Comparison of ENCODE assay signal across 23 cellular contexts in the genomic region with DNA sequence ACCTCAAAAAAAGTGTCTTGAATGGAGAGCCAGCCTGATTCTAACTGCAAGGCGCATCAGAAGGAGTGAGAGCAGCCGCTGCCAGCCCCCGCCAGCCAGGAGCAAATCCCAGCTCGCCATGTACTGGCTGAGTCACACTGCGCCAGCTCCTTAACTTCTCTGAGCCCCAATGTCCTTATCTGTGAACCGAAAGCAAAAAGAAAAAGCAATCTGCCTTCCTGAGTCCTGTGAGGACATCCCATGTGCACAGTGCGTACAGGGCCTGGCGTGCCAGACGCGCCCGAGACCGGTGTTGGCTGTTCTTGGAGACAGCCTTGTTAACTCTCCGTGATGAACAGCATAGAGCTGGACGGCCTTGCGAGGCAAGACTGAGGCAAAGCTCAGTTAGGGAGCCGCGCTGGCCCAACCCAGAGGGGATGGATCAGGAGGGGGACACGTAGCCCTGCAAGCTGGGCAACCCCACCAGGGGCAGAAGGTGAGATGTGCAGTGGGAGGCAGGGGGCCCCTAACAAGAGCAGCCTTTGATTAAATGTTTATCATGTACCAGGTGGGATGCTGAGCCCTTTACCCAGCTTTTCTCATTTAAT.
"Had no signal": no experiment of that assay in that cellular context is flagged by ENCODE, and none has a peak within 500 bp of the region (broad histone marks: within the 10 kb centered on the region; RNA-seq: fewer than 3 reads in every experiment).

No MANE protein-coding gene starts in this region.

- FAIRE-seq: TTC549 had no signal

- H3K9me3 ChIP-seq: breast epithelium had no signal

- H3K36me3 ChIP-seq: breast epithelium had no signal

- H3K27me3 Mint-ChIP-seq: activated CD4-positive, alpha-beta memory T cell treated with anti-CD3 and anti-CD28 coated beads for 36 hours; activated CD4-positive, alpha-beta T cell treated with anti-CD3 and anti-CD28 coated beads, Interleukin-2, amount 10 ng/mL, durations not matched to agents 7 days and 5 days; activated naive CD4-positive, alpha-beta T cell treated with anti-CD3 and anti-CD28 coated beads, Interleukin-2, amount 50 U/mL, for 24 hours; central memory CD8-positive, alpha-beta T cell had no signal

- H3K4me3 ChIP-seq: breast epithelium had no signal

- H3K4me1 ChIP-seq: breast epithelium had no signal

- ATAC-seq: activated T-cell treated with anti-CD3 and anti-CD28 coated beads, Interleukin-2, amount 50 U/mL, for 72 hours; Panc1 had no signal

- H3K4me3 Mint-ChIP-seq: activated CD4-positive, alpha-beta memory T cell treated with anti-CD3 and anti-CD28 coated beads for 36 hours; activated CD4-positive, alpha-beta T cell treated with anti-CD3 and anti-CD28 coated beads, Interleukin-2, amount 10 ng/mL, durations not matched to agents 7 days and 5 days; activated naive CD4-positive, alpha-beta T cell treated with anti-CD3 and anti-CD28 coated beads, Interleukin-2, amount 50 U/mL, for 24 hours; activated T-cell treated with anti-CD3 and anti-CD28 coated beads, Interleukin-2, amount 50 U/mL, for 72 hours; central memory CD8-positive, alpha-beta T cell had no signal

- H3K27ac ChIP-seq: breast epithelium had no signal

- H3K36me3 Mint-ChIP-seq: activated CD4-positive, alpha-beta memory T cell treated with anti-CD3 and anti-CD28 coated beads for 36 hours had no signal

- DNase-seq: activated CD4-positive, alpha-beta memory T cell treated with anti-CD3 and anti-CD28 coated beads for 36 hours; activated CD4-positive, alpha-beta T cell treated with anti-CD3 and anti-CD28 coated beads, Interleukin-2, amount 10 ng/mL, durations not matched to agents 7 days and 5 days; activated CD4-positive, CD25-positive, alpha-beta regulatory T cell; activated CD8-positive, alpha-beta memory T cell treated with anti-CD3 and anti-CD28 coated beads for 24 hours; activated naive CD4-positive, alpha-beta T cell; activated T-cell treated with anti-CD3 and anti-CD28 coated beads, Interleukin-2, amount 50 U/mL, for 72 hours; aorta; Kasumi-1; KBM-7; NCI-H1436 treated with DMSO at 0.1 percent for 48 hours; NCI-H187; NCI-H2081; NCI-H69; NK-92 treated with Interleukin-12 subunit alpha and Interleukin-12 subunit beta, amount 100 ng/mL, for 24 hours; OCI-M1; SHP77 treated with DMSO at 0.1 percent for 48 hours; T-helper 2 cell; T1000 had no signal

- H3K27ac Mint-ChIP-seq: activated CD4-positive, alpha-beta memory T cell treated with anti-CD3 and anti-CD28 coated beads for 36 hours; activated naive CD4-positive, alpha-beta T cell treated with anti-CD3 and anti-CD28 coated beads, Interleukin-2, amount 50 U/mL, for 24 hours; activated T-cell treated with anti-CD3 and anti-CD28 coated beads, Interleukin-2, amount 50 U/mL, for 72 hours had no signal

- H3K4me1 Mint-ChIP-seq: activated CD4-positive, alpha-beta T cell treated with anti-CD3 and anti-CD28 coated beads, Interleukin-2, amount 10 ng/mL, durations not matched to agents 7 days and 5 days; activated naive CD4-positive, alpha-beta T cell treated with anti-CD3 and anti-CD28 coated beads, Interleukin-2, amount 50 U/mL, for 24 hours; central memory CD8-positive, alpha-beta T cell had no signal

- H3K27me3 ChIP-seq: breast epithelium had no signal
